27 cellular contexts compared by ENCODE assay signal in genomic region chr4:156132196-156132595, GRCh38.
"Had no signal": no experiment of that assay in that cellular context is flagged by ENCODE, and none has a peak within 500 bp of the region (broad histone marks: within the 10 kb centered on the region; RNA-seq: fewer than 3 reads in every experiment).

No MANE protein-coding gene starts in this region.

- H3K4me1 Mint-ChIP-seq: activated CD4-positive, alpha-beta T cell treated with anti-CD3 and anti-CD28 coated beads, Interleukin-2, amount 10 ng/mL, durations not matched to agents 7 days and 5 days; central memory CD8-positive, alpha-beta T cell had no signal

- H3K9me3 Mint-ChIP-seq: activated CD4-positive, alpha-beta T cell treated with anti-CD3 and anti-CD28 coated beads, Interleukin-2, amount 10 ng/mL, durations not matched to agents 7 days and 5 days; activated T-helper 1 cell treated with anti-CD3 and anti-CD28 coated beads, Interleukin-12 subunit alpha, Interleukin-12 subunit beta, Interleukin-2, Interleukin-4 antibody, amounts not matched to agents 30 ng/mL and 10 ng/mL and 1 ng/mL, durations not matched to agents 14 hours and 24 hours and 36 hours had no signal

- H3K27ac Mint-ChIP-seq: activated CD4-positive, alpha-beta T cell treated with anti-CD3 and anti-CD28 coated beads, Interleukin-2, amount 10 ng/mL, durations not matched to agents 7 days and 5 days; activated naive CD4-positive, alpha-beta T cell treated with anti-CD3 and anti-CD28 coated beads for 36 hours; activated naive CD4-positive, alpha-beta T cell treated with anti-CD3 and anti-CD28 coated beads, Interleukin-2, amount 50 U/mL, for 72 hours; activated T-helper 1 cell treated with anti-CD3 and anti-CD28 coated beads, Interleukin-12 subunit alpha, Interleukin-12 subunit beta, Interleukin-2, Interleukin-4 antibody, amounts not matched to agents 30 ng/mL and 10 ng/mL and 1 ng/mL, durations not matched to agents 14 hours and 24 hours and 36 hours had no signal

- H3K36me3 Mint-ChIP-seq: activated naive CD4-positive, alpha-beta T cell treated with anti-CD3 and anti-CD28 coated beads, Interleukin-2, amount 50 U/mL, for 72 hours had no signal

- H3K4me3 ChIP-seq: cardiac muscle cell, Peyer's patch, SJSA1 had no signal

- DNase-seq: activated CD4-positive, alpha-beta T cell treated with anti-CD3 and anti-CD28 coated beads, Interleukin-2, amount 10 ng/mL, durations not matched to agents 7 days and 5 days; activated CD4-positive, alpha-beta T cell treated with anti-CD3 and anti-CD28 coated beads, Interleukin-2, amount 50 U/mL, for 48 hours; activated CD8-positive, alpha-beta memory T cell treated with anti-CD3 and anti-CD28 coated beads, Interleukin-2, amount 50 U/mL, for 4 hours; activated gamma-delta T cell treated with Interleukin-2 at 50 U/mL for 16 hours; activated naive CD4-positive, alpha-beta T cell treated with anti-CD3 and anti-CD28 coated beads for 36 hours; activated T-cell treated with anti-CD3 and anti-CD28 coated beads for 4 hours; activated T-cell treated with anti-CD3 and anti-CD28 coated beads, Interleukin-2, amount 50 U/mL, for 4 hours; Kasumi-1; KG1; MM.1S; MV-4-11; NCI-H1092; NCI-H1436 treated with DMSO at 0.1 percent for 48 hours; NCI-H1694 treated with DMSO at 0.1 percent for 48 hours; NCI-H2029; NCI-H510A; NK-92 treated with Interleukin-12 subunit alpha and Interleukin-12 subunit beta, amount 100 ng/mL, for 24 hours; PC-3; Peyer's patch; RPMI8226; SHP77 treated with DMSO at 0.1 percent for 48 hours; T1000 had no signal

- H3K27me3 Mint-ChIP-seq: activated CD4-positive, alpha-beta T cell treated with anti-CD3 and anti-CD28 coated beads, Interleukin-2, amount 10 ng/mL, durations not matched to agents 7 days and 5 days; central memory CD8-positive, alpha-beta T cell had no signal

- H3K4me3 Mint-ChIP-seq: activated CD4-positive, alpha-beta T cell treated with anti-CD3 and anti-CD28 coated beads, Interleukin-2, amount 10 ng/mL, durations not matched to agents 7 days and 5 days; activated naive CD4-positive, alpha-beta T cell treated with anti-CD3 and anti-CD28 coated beads for 36 hours; activated T-cell treated with anti-CD3 and anti-CD28 coated beads, Interleukin-2, amount 50 U/mL, for 4 hours; activated T-helper 1 cell treated with anti-CD3 and anti-CD28 coated beads, Interleukin-12 subunit alpha, Interleukin-12 subunit beta, Interleukin-2, Interleukin-4 antibody, amounts not matched to agents 30 ng/mL and 10 ng/mL and 1 ng/mL, durations not matched to agents 14 hours and 24 hours and 36 hours; central memory CD8-positive, alpha-beta T cell had no signal
